In the genomic region with DNA sequence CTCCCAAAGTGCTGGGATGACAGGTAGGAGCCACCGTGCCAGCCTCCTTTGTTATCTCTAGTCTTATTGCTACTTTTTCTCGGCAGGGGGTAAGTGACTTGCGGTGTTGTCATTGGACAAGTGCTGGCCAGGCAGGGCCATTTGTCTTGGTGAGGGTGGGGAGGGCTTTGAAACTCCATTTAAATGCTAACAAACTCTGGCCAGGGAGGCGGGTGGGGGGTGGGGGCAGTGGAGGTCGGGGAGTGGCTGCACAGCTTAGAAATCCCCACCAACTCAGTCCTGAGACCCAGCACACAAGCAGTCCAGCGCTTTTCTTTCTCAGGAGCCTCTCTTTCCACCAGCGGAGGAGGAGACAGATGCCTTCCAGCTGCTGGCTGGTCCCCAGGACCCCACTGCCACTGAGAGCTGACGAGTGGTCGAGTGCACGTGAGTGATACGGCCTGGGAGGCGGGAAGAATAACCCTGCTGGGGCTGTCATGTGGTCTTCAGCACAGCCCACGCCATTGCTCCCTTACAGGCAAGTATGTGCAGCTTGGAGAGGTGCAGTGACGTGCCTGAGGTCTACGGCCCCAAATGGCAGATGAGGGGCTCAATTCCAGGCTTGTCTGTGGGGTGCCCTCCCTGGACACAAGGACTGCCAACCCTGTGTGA, we compare ENCODE assay signal across 2 cellular contexts.
TF ChIP-seq lines count a peak whose summit lies in the region.

No MANE protein-coding gene starts in this region.

TF ChIP-seq in HEK293, 187 proteins besides CTCF, POLR2A, EP300 and RAD21:
- no peak for TF ChIP-seq ZFP3 (tag by site-specific recombination; IDR thresholded peaks at IDR 0.05; ENCODE audit: low read depth)
- TF ChIP-seq OSR2 (tag by site-specific recombination; IDR thresholded peaks at IDR 0.05): peak; percentile 43; the same call in 1 of the 2 replicates
- TF ChIP-seq, protein P1, sequence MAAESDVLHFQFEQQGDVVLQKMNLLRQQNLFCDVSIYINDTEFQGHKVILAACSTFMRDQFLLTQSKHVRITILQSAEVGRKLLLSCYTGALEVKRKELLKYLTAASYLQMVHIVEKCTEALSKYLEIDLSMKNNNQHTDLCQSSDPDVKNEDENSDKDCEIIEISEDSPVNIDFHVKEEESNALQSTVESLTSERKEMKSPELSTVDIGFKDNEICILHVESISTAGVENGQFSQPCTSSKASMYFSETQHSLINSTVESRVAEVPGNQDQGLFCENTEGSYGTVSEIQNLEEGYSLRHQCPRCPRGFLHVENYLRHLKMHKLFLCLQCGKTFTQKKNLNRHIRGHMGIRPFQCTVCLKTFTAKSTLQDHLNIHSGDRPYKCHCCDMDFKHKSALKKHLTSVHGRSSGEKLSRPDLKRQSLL (tag by site-specific recombination; IDR thresholded peaks at IDR 0.05): no peak
- TF ChIP-seq, protein P2, sequence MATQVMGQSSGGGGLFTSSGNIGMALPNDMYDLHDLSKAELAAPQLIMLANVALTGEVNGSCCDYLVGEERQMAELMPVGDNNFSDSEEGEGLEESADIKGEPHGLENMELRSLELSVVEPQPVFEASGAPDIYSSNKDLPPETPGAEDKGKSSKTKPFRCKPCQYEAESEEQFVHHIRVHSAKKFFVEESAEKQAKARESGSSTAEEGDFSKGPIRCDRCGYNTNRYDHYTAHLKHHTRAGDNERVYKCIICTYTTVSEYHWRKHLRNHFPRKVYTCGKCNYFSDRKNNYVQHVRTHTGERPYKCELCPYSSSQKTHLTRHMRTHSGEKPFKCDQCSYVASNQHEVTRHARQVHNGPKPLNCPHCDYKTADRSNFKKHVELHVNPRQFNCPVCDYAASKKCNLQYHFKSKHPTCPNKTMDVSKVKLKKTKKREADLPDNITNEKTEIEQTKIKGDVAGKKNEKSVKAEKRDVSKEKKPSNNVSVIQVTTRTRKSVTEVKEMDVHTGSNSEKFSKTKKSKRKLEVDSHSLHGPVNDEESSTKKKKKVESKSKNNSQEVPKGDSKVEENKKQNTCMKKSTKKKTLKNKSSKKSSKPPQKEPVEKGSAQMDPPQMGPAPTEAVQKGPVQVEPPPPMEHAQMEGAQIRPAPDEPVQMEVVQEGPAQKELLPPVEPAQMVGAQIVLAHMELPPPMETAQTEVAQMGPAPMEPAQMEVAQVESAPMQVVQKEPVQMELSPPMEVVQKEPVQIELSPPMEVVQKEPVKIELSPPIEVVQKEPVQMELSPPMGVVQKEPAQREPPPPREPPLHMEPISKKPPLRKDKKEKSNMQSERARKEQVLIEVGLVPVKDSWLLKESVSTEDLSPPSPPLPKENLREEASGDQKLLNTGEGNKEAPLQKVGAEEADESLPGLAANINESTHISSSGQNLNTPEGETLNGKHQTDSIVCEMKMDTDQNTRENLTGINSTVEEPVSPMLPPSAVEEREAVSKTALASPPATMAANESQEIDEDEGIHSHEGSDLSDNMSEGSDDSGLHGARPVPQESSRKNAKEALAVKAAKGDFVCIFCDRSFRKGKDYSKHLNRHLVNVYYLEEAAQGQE (tag by site-specific recombination; IDR thresholded peaks at IDR 0.05): no peak
- TF ChIP-seq, protein P3, sequence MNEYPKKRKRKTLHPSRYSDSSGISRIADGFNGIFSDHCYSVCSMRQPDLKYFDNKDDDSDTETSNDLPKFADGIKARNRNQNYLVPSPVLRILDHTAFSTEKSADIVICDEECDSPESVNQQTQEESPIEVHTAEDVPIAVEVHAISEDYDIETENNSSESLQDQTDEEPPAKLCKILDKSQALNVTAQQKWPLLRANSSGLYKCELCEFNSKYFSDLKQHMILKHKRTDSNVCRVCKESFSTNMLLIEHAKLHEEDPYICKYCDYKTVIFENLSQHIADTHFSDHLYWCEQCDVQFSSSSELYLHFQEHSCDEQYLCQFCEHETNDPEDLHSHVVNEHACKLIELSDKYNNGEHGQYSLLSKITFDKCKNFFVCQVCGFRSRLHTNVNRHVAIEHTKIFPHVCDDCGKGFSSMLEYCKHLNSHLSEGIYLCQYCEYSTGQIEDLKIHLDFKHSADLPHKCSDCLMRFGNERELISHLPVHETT (tag by site-specific recombination; IDR thresholded peaks at IDR 0.05): no peak
- no peak for TF ChIP-seq ZBTB1 (tag by site-specific recombination; IDR thresholded peaks at IDR 0.05)
- no peak for TF ChIP-seq ZFP69B (tag by site-specific recombination; IDR thresholded peaks at IDR 0.05)
- peak; percentile 80 for TF ChIP-seq GLIS1 (tag by site-specific recombination; IDR thresholded peaks at IDR 0.05)
- no peak for TF ChIP-seq ZSCAN30 (tag by site-specific recombination; IDR thresholded peaks at IDR 0.05)
- TF ChIP-seq, protein P4, sequence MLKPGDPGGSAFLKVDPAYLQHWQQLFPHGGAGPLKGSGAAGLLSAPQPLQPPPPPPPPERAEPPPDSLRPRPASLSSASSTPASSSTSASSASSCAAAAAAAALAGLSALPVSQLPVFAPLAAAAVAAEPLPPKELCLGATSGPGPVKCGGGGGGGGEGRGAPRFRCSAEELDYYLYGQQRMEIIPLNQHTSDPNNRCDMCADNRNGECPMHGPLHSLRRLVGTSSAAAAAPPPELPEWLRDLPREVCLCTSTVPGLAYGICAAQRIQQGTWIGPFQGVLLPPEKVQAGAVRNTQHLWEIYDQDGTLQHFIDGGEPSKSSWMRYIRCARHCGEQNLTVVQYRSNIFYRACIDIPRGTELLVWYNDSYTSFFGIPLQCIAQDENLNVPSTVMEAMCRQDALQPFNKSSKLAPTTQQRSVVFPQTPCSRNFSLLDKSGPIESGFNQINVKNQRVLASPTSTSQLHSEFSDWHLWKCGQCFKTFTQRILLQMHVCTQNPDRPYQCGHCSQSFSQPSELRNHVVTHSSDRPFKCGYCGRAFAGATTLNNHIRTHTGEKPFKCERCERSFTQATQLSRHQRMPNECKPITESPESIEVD (tag by site-specific recombination; IDR thresholded peaks at IDR 0.05): no peak

TF ChIP-seq in H1, 55 proteins besides CTCF, POLR2A, EP300 and RAD21:
- TF ChIP-seq ASH2L (IDR thresholded peaks at IDR 0.05; ENCODE audit: low read length) (peak; percentile 57), SIN3A (conservative IDR thresholded peaks at IDR 0.05 in 1 of 2, IDR thresholded peaks at IDR 0.05 in 1 of 2; ENCODE audit: low read depth in 1 of 2, low read length in 2 of 2) (0 out of 4 replicates have a peak, but pooled peaks of 1 of the 2 experiments have one; percentile 26), CTBP2 (IDR thresholded peaks at IDR 0.05; ENCODE audit: borderline replicate concordance, insufficient read depth, insufficient read length, low read length) (no peak), POLR2AphosphoS5 (IDR thresholded peaks at IDR 0.05; ENCODE audit: low read depth, low read length) (no peak), YY1 (IDR thresholded peaks at IDR 0.05; ENCODE audit: low read depth, low read length) (no peak), TEAD4 (IDR thresholded peaks at IDR 0.05; ENCODE audit: low read depth, low read length) (no peak)
- TF ChIP-seq, protein P5, sequence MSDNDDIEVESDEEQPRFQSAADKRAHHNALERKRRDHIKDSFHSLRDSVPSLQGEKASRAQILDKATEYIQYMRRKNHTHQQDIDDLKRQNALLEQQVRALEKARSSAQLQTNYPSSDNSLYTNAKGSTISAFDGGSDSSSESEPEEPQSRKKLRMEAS (IDR thresholded peaks at IDR 0.05): peak; percentile 95
- TF ChIP-seq, protein P6, sequence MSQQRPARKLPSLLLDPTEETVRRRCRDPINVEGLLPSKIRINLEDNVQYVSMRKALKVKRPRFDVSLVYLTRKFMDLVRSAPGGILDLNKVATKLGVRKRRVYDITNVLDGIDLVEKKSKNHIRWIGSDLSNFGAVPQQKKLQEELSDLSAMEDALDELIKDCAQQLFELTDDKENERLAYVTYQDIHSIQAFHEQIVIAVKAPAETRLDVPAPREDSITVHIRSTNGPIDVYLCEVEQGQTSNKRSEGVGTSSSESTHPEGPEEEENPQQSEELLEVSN (IDR thresholded peaks at IDR 0.05): peak; percentile 99
- TF ChIP-seq, protein P7, sequence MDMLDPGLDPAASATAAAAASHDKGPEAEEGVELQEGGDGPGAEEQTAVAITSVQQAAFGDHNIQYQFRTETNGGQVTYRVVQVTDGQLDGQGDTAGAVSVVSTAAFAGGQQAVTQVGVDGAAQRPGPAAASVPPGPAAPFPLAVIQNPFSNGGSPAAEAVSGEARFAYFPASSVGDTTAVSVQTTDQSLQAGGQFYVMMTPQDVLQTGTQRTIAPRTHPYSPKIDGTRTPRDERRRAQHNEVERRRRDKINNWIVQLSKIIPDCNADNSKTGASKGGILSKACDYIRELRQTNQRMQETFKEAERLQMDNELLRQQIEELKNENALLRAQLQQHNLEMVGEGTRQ (IDR thresholded peaks at IDR 0.05; ENCODE audit: low read length): peak; percentile 18; the same call in 1 of the 2 replicates
TF ChIP-seq in H1: peak in this region for 5.
